Comparison of ENCODE assay signal across 9 cellular contexts in the genomic region with DNA sequence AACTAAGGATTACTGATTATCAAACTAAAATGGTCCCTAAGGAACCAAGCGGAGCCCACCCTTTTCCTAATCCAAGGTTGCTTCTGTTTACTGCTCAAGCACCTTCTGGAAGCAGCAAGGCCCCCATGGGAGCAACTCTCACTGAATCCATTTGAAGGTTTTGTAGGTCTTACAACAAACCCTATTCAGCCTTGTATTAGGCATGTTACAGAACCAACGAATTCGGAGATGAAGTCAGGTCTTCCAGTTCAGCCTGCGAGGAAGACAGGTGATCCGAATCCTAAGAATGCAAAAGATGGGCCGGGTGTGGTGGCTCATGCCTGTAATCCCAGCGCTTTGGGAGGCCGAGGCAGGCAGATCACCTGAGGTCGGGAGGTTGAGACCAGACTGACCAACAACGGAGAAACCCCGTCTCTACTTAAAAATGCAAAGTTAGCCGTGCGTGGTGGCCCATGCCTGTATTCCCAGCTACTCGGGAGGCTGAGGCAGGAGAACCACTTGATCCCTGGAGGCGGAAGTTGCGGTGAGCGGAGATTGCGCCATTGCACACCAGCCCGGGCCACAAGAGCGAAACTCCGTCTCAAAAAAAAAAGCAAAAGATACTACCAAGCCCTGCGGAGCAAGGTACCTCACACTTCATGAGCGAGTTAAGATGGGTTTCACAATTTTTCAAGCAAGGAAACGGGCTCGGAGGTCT. TPM values are rescaled to one million over a fixed set of nuclear protein-coding genes. Genes with fewer than 3 reads are reported as not detected.
A peak's percentile ranks its signal among the peaks of the same experiment; 100 is the strongest.
DNase-seq lines count a peak whose midpoint lies in the region; ATAC-seq, FAIRE-seq and TF ChIP-seq lines count a peak whose summit lies in the region.
"Had no signal": no experiment of that assay in that cellular context is flagged by ENCODE, and none has a peak within 500 bp of the region (broad histone marks: within the 10 kb centered on the region; RNA-seq: fewer than 3 reads in every experiment).

No MANE protein-coding gene starts in this region.

- no peak for TF ChIP-seq POLR2A in HepG2 (IDR thresholded peaks at IDR 0.05; ENCODE audit: insufficient read depth in 1 of 2, low read depth in 2 of 2, low read length in 2 of 2)

- H3K27ac ChIP-seq in ascending aorta (peak overlapping the region; percentile 94 to 98), HepG2 (ENCODE audit: extremely low read length, insufficient read depth, low read length) (peak overlapping the region; percentile 75), thoracic aorta (peak overlapping the region; percentile 98 to 99)

- no peak for TF ChIP-seq RAD21 in HepG2 (CRISPR knock-in tag; IDR thresholded peaks at IDR 0.05)

- 93% methylated on average over 25 of the region's 25 CpGs for WGBS in HepG2 (ENCODE audit: low lambda C conversion rate)

- ATAC-seq in HepG2 (no peak), thoracic aorta (ENCODE audit: insufficient number of reproducible peaks, low FRiP score, low read depth) (no peak), GM19035 (IDR thresholded peaks at IDR 0.05; ENCODE audit: unreplicated experiment) (no peak)

- H3K9ac ChIP-seq in HepG2 (ENCODE audit: insufficient read depth, low read depth, low read length): peak overlapping the region; percentile 85

- peaks cover 0 to 6% of the 10 kb centered on the region in 2 donors for H3K4me1 ChIP-seq in ascending aorta
- H3K4me1 ChIP-seq in HepG2 (ENCODE audit: insufficient read depth, low read length): peaks cover 35% of the 10 kb centered on the region
- H3K4me1 ChIP-seq in thoracic aorta (ENCODE audit: control insufficient read depth in 1 of 2, low read depth in 2 of 2): peaks cover 3 to 17% of the 10 kb centered on the region in 2 donors

- H3K9me3 ChIP-seq in ascending aorta: no peaks in the 10 kb centered on the region
- H3K9me3 ChIP-seq in HepG2 (ENCODE audit: low read length): no peaks in the 10 kb centered on the region
- H3K9me3 ChIP-seq in thoracic aorta: no peaks in the 10 kb centered on the region

- CTCF ChIA-PET in HepG2 (lab: Yijun Ruan, JAX; ENCODE audit: low intra/inter-chr PET ratio, low total read pairs): no interaction called here

- H3K79me2 ChIP-seq in HepG2 (ENCODE audit: insufficient read depth, low read length): peaks cover 5% of the 10 kb centered on the region

- H3K4me3 ChIP-seq in ascending aorta (peak overlapping the region; percentile 61 to 78), HepG2 (replicated peaks in 1 of 3; ENCODE audit: insufficient read depth in 1 of 3, low read depth in 2 of 3, low read length in 3 of 3) (peak overlapping the region; percentile 66 to 83 (median 72); a peak in 5 of 6 replicates), thoracic aorta (peak overlapping the region; percentile 82)

- POLR2A ChIA-PET in HepG2 (lab: Yijun Ruan, JAX): interaction anchor here (1.3 to 2.3 kb wide), 7 partner anchors 9 to 150 kb away, joined by 6 to 36 read pairs (median 8); partner anchors contain the start of gene N4BP2L1

- in situ Hi-C loops in HepG2 (cut with HindIII; ENCODE audit: extremely low pct_ligation_motif_present, low pct_unique_long_range_greater_than_20kb): loop anchor here (5.0 kb wide), 2 partner anchors 67 to 297 kb away; no protein-coding TSS in a partner anchor

- no peak overlapping the region for H2AFZ ChIP-seq in HepG2 (ENCODE audit: low read length)

- intact Hi-C loops in ascending aorta (cut with DNase I): loop anchor here (5.0 to 10.0 kb wide), 3 partner anchors 292 to 1150 kb away; partner anchors contain the start of gene HSPH1
- intact Hi-C loops in HepG2 (cut with micrococcal nuclease; ENCODE audit: unreplicated experiment): no loop called here

- DNase-seq in NOMO-1 (lab: John Stamatoyannopoulos, UW; ENCODE audit: unreplicated experiment in 2 of 2): peak; percentile 18 to 94
- DNase-seq in NOMO-1 treated with dmso at 0.1 percent for 144 hours (lab: John Stamatoyannopoulos, UW; ENCODE audit: unreplicated experiment): no peak
- DNase-seq in ascending aorta (ENCODE audit: low spot score in 2 of 2): peak in 1 of 2 donors; percentile 69
- no peak for DNase-seq in HepG2 (ENCODE audit: low spot score)
- DNase-seq in thoracic aorta (ENCODE audit: low spot score): no peak
- DNase-seq in stimulated activated CD4-positive, alpha-beta T cell treated with anti-CD3 and anti-CD28 coated beads, Interleukin-4, amount 100 ng/mL, for 1 hour: no peak
- no peak for DNase-seq in HK-2 (ENCODE audit: unreplicated experiment)

- no peak for FAIRE-seq in HepG2 (lab: Jason Lieb, UNC)

- no peak for TF ChIP-seq EP300 in HepG2 (IDR thresholded peaks at IDR 0.05; ENCODE audit: low read depth in 2 of 2, low read length in 2 of 2)
- no peak for TF ChIP-seq EP300 in HepG2 (CRISPR knock-in tag; IDR thresholded peaks at IDR 0.05; ENCODE audit: borderline replicate concordance)

- H3K36me3 ChIP-seq in ascending aorta (no peaks in the 10 kb centered on the region), HepG2 (replicated peaks in 1 of 2; ENCODE audit: control insufficient read depth in 1 of 2, insufficient read depth in 2 of 2, low read length in 2 of 2) (no peaks in the 10 kb centered on the region; a peak in 2 of 5 replicates), thoracic aorta (no peaks in the 10 kb centered on the region)

- H3K27me3 ChIP-seq in ascending aorta (no peaks in the 10 kb centered on the region), HepG2 (ENCODE audit: control insufficient read depth in 1 of 2, insufficient read depth in 2 of 2, low read length in 2 of 2) (no peaks in the 10 kb centered on the region; a peak in 1 of 5 replicates), thoracic aorta (replicated peaks; ENCODE audit: insufficient read depth) (no peaks in the 10 kb centered on the region)

- no TSS peak for BruUV-seq in HepG2 (replicated peaks; lab: Mats Ljungman, UMichigan)

- no peak for TF ChIP-seq CTCF in ascending aorta (IDR thresholded peaks at IDR 0.05)
- TF ChIP-seq CTCF in HepG2 (CRISPR knock-in tag; IDR thresholded peaks at IDR 0.05): no peak
- no peak for TF ChIP-seq CTCF in thoracic aorta (IDR thresholded peaks at IDR 0.05)

- H3K4me2 ChIP-seq in HepG2 (ENCODE audit: low read depth, low read length): peak overlapping the region; percentile 96

- no peaks in the 10 kb centered on the region for H4K20me1 ChIP-seq in HepG2 (ENCODE audit: insufficient read depth, low read length)

RNA-seq across cellular contexts. Expression of gene ZAR1L, which starts 0.7 kb away (rescaled TPM):
- not detected for total RNA-seq in ascending aorta
- total RNA-seq in HepG2 (2016; rRNA removed; fragmentation: Illumina TruSeq; extraction: Trizol): 0.09 TPM in 1 of 2 replicates, not detected in the other
- not detected in 2 replicates for total RNA-seq in HepG2 (2016; cell fraction: cytosol; rRNA removed; fragmentation: Illumina TruSeq; extraction: Trizol; ENCODE audit: low read depth)
- total RNA-seq in HepG2 (2016; cell fraction: insoluble cytoplasmic fraction; rRNA removed; fragmentation: Illumina TruSeq; extraction: Trizol): not detected in 2 replicates
- 0.09 TPM in 1 of 2 replicates, not detected in the other for total RNA-seq in HepG2 (2016; cell fraction: membrane; rRNA removed; fragmentation: Illumina TruSeq; extraction: Trizol)
- not detected in 2 replicates for total RNA-seq in HepG2 (2016; cell fraction: nucleus; rRNA removed; fragmentation: Illumina TruSeq; extraction: Trizol)
- 0.05 TPM in 1 of 2 replicates, not detected in the other for polyA plus RNA-seq in HepG2 (2011; rRNA removed)
- not detected in 2 replicates for polyA plus RNA-seq in HepG2 (2011; cell fraction: cytosol; rRNA removed)
- polyA plus RNA-seq in HepG2 (2011; cell fraction: nucleus; rRNA removed): 0.09 TPM in 1 of 2 replicates, not detected in the other
- polyA plus RNA-seq in HepG2 (2012): not detected in 2 replicates
- not detected in 2 replicates for polyA plus RNA-seq in HepG2 (2016; cell fraction: cytosol; fragmentation: Illumina TruSeq; extraction: Trizol; ENCODE audit: low read depth)
- polyA plus RNA-seq in HepG2 (2016; cell fraction: insoluble cytoplasmic fraction; fragmentation: Illumina TruSeq; extraction: Trizol; ENCODE audit: low read depth): not detected in 2 replicates
- polyA plus RNA-seq in HepG2 (2016; cell fraction: membrane; fragmentation: Illumina TruSeq; extraction: Trizol; ENCODE audit: low read depth): not detected in 2 replicates
- polyA plus RNA-seq in HepG2 (2016; cell fraction: nucleus; fragmentation: Illumina TruSeq; extraction: Trizol; ENCODE audit: insufficient read depth, low read depth): 0.59 TPM in 1 of 2 replicates, not detected in the other
- not detected in 2 replicates for polyA minus RNA-seq in HepG2 (2011; rRNA and poly(A)+ RNA removed; ENCODE audit: low replicate concordance)
- not detected in 2 replicates for polyA minus RNA-seq in HepG2 (2011; cell fraction: cytosol; rRNA and poly(A)+ RNA removed)
- polyA minus RNA-seq in HepG2 (2011; cell fraction: nucleus; rRNA and poly(A)+ RNA removed): not detected in 2 replicates
- total RNA-seq in thoracic aorta: not detected
- total RNA-seq: T-helper 1 cell treated with Interleukin-12 subunit alpha and Interleukin-12 subunit beta and Interleukin-4 antibody, amounts not matched to agents 30 ng/mL and 1 ng/mL, for 36 hours had no signal

RNA-seq across cellular contexts. Expression of gene BRCA2, which starts 0.9 kb away (rescaled TPM):
- total RNA-seq in ascending aorta (0.64 TPM), HepG2 (2016; rRNA removed; fragmentation: Illumina TruSeq; extraction: Trizol) (24.6 and 28.3 TPM in 2 replicates), thoracic aorta (1 to 10 TPM; 1.5 to 4.6 TPM)
- 2.6 and 3.3 TPM in 2 replicates for total RNA-seq in HepG2 (2016; cell fraction: cytosol; rRNA removed; fragmentation: Illumina TruSeq; extraction: Trizol; ENCODE audit: low read depth)
- total RNA-seq in HepG2 (2016; cell fraction: insoluble cytoplasmic fraction; rRNA removed; fragmentation: Illumina TruSeq; extraction: Trizol): 19.9 and 29.6 TPM in 2 replicates
- 5.4 TPM in 2 replicates for total RNA-seq in HepG2 (2016; cell fraction: membrane; rRNA removed; fragmentation: Illumina TruSeq; extraction: Trizol)
- total RNA-seq in HepG2 (2016; cell fraction: nucleus; rRNA removed; fragmentation: Illumina TruSeq; extraction: Trizol): 33.0 and 36.6 TPM in 2 replicates
- polyA plus RNA-seq in HepG2 (2011; rRNA removed): 1.8 and 3.1 TPM in 2 replicates
- polyA plus RNA-seq in HepG2 (2011; cell fraction: cytosol; rRNA removed): 0.48 and 1.6 TPM in 2 replicates
- 2.2 and 3.1 TPM in 2 replicates for polyA plus RNA-seq in HepG2 (2011; cell fraction: nucleus; rRNA removed)
- 0.95 and 4.7 TPM in 2 replicates for polyA plus RNA-seq in HepG2 (2012)
- 0.29 and 0.40 TPM in 2 replicates for polyA plus RNA-seq in HepG2 (2016; cell fraction: cytosol; fragmentation: Illumina TruSeq; extraction: Trizol; ENCODE audit: low read depth)
- 13.9 and 14.6 TPM in 2 replicates for polyA plus RNA-seq in HepG2 (2016; cell fraction: insoluble cytoplasmic fraction; fragmentation: Illumina TruSeq; extraction: Trizol; ENCODE audit: low read depth)
- polyA plus RNA-seq in HepG2 (2016; cell fraction: membrane; fragmentation: Illumina TruSeq; extraction: Trizol; ENCODE audit: low read depth): 0.37 and 2.5 TPM in 2 replicates
- 27.2 and 32.6 TPM in 2 replicates for polyA plus RNA-seq in HepG2 (2016; cell fraction: nucleus; fragmentation: Illumina TruSeq; extraction: Trizol; ENCODE audit: insufficient read depth, low read depth)
- polyA minus RNA-seq in HepG2 (2011; rRNA and poly(A)+ RNA removed; ENCODE audit: low replicate concordance): 0.74 and 5.3 TPM in 2 replicates
- 3.3 and 3.8 TPM in 2 replicates for polyA minus RNA-seq in HepG2 (2011; cell fraction: cytosol; rRNA and poly(A)+ RNA removed)
- polyA minus RNA-seq in HepG2 (2011; cell fraction: nucleus; rRNA and poly(A)+ RNA removed): 16.8 and 23.8 TPM in 2 replicates

Comparison
In these comparisons a context has a peak if more than half of its experiments do, and no peak if none do; other contexts are left out.
1. DNase-seq: peak in NOMO-1 (2 of 2); none in NOMO-1 treated with dmso at 0.1 percent for 144 hours (single experiment), HepG2 (single experiment), thoracic aorta (single experiment), stimulated activated CD4-positive, alpha-beta T cell treated with anti-CD3 and anti-CD28 coated beads, Interleukin-4, amount 100 ng/mL, for 1 hour (single experiment) and HK-2 (single experiment).
2. Peak in every context shown above with its lines, with median percentiles within 50 percentile points of each other: H3K27ac ChIP-seq and H3K4me3 ChIP-seq.